1 cellular context compared by ENCODE assay signal in genomic region chr11:109808569-109808968, GRCh38.
TF ChIP-seq lines count a peak whose summit lies in the region.

No MANE protein-coding gene starts in this region.

TF ChIP-seq in K562, 482 proteins besides CTCF, POLR2A, EP300 and RAD21 (continued from another document):
- TF ChIP-seq ZBTB5 (IDR thresholded peaks at IDR 0.05), result no peak
- TF ChIP-seq ARHGAP35 (IDR thresholded peaks at IDR 0.05; ENCODE audit: partially characterized antibody), result no peak
- TF ChIP-seq ESRRA (IDR thresholded peaks at IDR 0.05; ENCODE audit: borderline replicate concordance, low read depth), result no peak
- no peak for TF ChIP-seq JUN (IDR thresholded peaks at IDR 0.05; ENCODE audit: borderline replicate concordance, low read depth, low read length)
- TF ChIP-seq JUN (CRISPR knock-in tag; IDR thresholded peaks at IDR 0.05; ENCODE audit: borderline replicate concordance), result no peak
- TF ChIP-seq TEAD1 (CRISPR knock-in tag; IDR thresholded peaks at IDR 0.05), result no peak
- no peak for TF ChIP-seq TEAD4 (IDR thresholded peaks at IDR 0.05; ENCODE audit: low read length)
- no peak for TF ChIP-seq TEAD4 (CRISPR knock-in tag; IDR thresholded peaks at IDR 0.05; ENCODE audit: borderline replicate concordance)
- TF ChIP-seq FOSL1 (tag; conservative IDR thresholded peaks at IDR 0.05), result peak; percentile 39; the same call in 1 of the 2 replicates
- no peak for TF ChIP-seq MCM7 (IDR thresholded peaks at IDR 0.05)
- TF ChIP-seq NFIC (IDR thresholded peaks at IDR 0.05), result no peak
- TF ChIP-seq NELFE (IDR thresholded peaks at IDR 0.05; ENCODE audit: insufficient read depth, insufficient read length), result no peak
- TF ChIP-seq SMAD4 (CRISPR knock-in tag; conservative IDR thresholded peaks at IDR 0.05), result no peak
- TF ChIP-seq ZNF316 (IDR thresholded peaks at IDR 0.05), result peak; percentile 59
- TF ChIP-seq, protein P1, sequence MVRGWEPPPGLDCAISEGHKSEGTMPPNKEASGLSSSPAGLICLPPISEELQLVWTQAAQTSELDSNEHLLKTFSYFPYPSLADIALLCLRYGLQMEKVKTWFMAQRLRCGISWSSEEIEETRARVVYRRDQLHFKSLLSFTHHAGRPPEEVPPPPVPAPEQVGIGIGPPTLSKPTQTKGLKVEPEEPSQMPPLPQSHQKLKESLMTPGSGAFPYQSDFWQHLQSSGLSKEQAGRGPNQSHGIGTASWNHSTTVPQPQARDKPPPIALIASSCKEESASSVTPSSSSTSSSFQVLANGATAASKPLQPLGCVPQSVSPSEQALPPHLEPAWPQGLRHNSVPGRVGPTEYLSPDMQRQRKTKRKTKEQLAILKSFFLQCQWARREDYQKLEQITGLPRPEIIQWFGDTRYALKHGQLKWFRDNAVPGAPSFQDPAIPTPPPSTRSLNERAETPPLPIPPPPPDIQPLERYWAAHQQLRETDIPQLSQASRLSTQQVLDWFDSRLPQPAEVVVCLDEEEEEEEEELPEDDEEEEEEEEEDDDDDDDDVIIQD (CRISPR knock-in tag; IDR thresholded peaks at IDR 0.05), result no peak
- TF ChIP-seq EGR1 (conservative IDR thresholded peaks at IDR 0.05), result 0 out of 2 replicates have a peak, but pooled peaks have one; percentile 18
- TF ChIP-seq FOXA1 (IDR thresholded peaks at IDR 0.05; ENCODE audit: borderline replicate concordance), result no peak
- TF ChIP-seq, protein P2, sequence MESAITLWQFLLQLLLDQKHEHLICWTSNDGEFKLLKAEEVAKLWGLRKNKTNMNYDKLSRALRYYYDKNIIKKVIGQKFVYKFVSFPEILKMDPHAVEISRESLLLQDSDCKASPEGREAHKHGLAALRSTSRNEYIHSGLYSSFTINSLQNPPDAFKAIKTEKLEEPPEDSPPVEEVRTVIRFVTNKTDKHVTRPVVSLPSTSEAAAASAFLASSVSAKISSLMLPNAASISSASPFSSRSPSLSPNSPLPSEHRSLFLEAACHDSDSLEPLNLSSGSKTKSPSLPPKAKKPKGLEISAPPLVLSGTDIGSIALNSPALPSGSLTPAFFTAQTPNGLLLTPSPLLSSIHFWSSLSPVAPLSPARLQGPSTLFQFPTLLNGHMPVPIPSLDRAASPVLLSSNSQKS (CRISPR knock-in tag; IDR thresholded peaks at IDR 0.05), result no peak
- no peak for TF ChIP-seq PPARD (CRISPR knock-in tag; IDR thresholded peaks at IDR 0.05)
- TF ChIP-seq NR4A1 (CRISPR knock-in tag; IDR thresholded peaks at IDR 0.05), result no peak
- no peak for TF ChIP-seq NR4A1 (tag; IDR thresholded peaks at IDR 0.05)
- TF ChIP-seq MAFK (IDR thresholded peaks at IDR 0.05; ENCODE audit: low read length), result peak; percentile 65; the same call in 1 of the 2 replicates
- TF ChIP-seq NFE2 (IDR thresholded peaks at IDR 0.05; ENCODE audit: low read depth), result peak; percentile 84
- no peak for TF ChIP-seq NEUROD1 (IDR thresholded peaks at IDR 0.05; ENCODE audit: borderline replicate concordance, low read depth, low read length, partially characterized antibody)
- no peak for TF ChIP-seq ATF3 (IDR thresholded peaks at IDR 0.05)
- no peak for TF ChIP-seq ATF3 (CRISPR knock-in tag; conservative IDR thresholded peaks at IDR 0.05)
- TF ChIP-seq SPI1 (IDR thresholded peaks at IDR 0.05; ENCODE audit: borderline replicate concordance, low read depth, low read length), result no peak
- TF ChIP-seq CHCHD3 (CRISPR knock-in tag; IDR thresholded peaks at IDR 0.05), result no peak
- no peak for TF ChIP-seq U2AF2 (optimal IDR thresholded peaks at IDR 0.05; ENCODE audit: low read depth, low read length)
- TF ChIP-seq SREBF2 (CRISPR knock-in tag; IDR thresholded peaks at IDR 0.05), result no peak
- TF ChIP-seq, protein P3, sequence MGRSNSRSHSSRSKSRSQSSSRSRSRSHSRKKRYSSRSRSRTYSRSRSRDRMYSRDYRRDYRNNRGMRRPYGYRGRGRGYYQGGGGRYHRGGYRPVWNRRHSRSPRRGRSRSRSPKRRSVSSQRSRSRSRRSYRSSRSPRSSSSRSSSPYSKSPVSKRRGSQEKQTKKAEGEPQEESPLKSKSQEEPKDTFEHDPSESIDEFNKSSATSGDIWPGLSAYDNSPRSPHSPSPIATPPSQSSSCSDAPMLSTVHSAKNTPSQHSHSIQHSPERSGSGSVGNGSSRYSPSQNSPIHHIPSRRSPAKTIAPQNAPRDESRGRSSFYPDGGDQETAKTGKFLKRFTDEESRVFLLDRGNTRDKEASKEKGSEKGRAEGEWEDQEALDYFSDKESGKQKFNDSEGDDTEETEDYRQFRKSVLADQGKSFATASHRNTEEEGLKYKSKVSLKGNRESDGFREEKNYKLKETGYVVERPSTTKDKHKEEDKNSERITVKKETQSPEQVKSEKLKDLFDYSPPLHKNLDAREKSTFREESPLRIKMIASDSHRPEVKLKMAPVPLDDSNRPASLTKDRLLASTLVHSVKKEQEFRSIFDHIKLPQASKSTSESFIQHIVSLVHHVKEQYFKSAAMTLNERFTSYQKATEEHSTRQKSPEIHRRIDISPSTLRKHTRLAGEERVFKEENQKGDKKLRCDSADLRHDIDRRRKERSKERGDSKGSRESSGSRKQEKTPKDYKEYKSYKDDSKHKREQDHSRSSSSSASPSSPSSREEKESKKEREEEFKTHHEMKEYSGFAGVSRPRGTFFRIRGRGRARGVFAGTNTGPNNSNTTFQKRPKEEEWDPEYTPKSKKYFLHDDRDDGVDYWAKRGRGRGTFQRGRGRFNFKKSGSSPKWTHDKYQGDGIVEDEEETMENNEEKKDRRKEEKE (IDR thresholded peaks at IDR 0.05; ENCODE audit: borderline replicate concordance in 1 of 2, control insufficient read depth in 1 of 2, low read depth in 2 of 2, low read length in 1 of 2), result no peak
- TF ChIP-seq GABPB2 (CRISPR knock-in tag; conservative IDR thresholded peaks at IDR 0.05), result no peak
- TF ChIP-seq USF1 (CRISPR knock-in tag; IDR thresholded peaks at IDR 0.05), result no peak
- TF ChIP-seq ZNF124 (CRISPR knock-in tag; IDR thresholded peaks at IDR 0.05), result no peak
- no peak for TF ChIP-seq CREB1 (IDR thresholded peaks at IDR 0.05)
- TF ChIP-seq CREB1 (CRISPR knock-in tag; IDR thresholded peaks at IDR 0.05), result no peak
- TF ChIP-seq ZNF511 (CRISPR knock-in tag; IDR thresholded peaks at IDR 0.05), result no peak
- no peak for TF ChIP-seq CEBPG (CRISPR knock-in tag; IDR thresholded peaks at IDR 0.05)
- TF ChIP-seq CEBPG (tag; conservative IDR thresholded peaks at IDR 0.05 in 1 of 2, IDR thresholded peaks at IDR 0.05 in 1 of 2), result 0 out of 4 replicates have a peak, but pooled peaks of 1 of the 2 experiments have one; percentile 16
- TF ChIP-seq SRSF1 (IDR thresholded peaks at IDR 0.05; ENCODE audit: low read depth, low read length), result no peak
- TF ChIP-seq SP2 (IDR thresholded peaks at IDR 0.05; ENCODE audit: extremely low read depth, low read depth, low read length, poor library complexity, severe bottlenecking), result no peak
- no peak for TF ChIP-seq FOXM1 (IDR thresholded peaks at IDR 0.05; ENCODE audit: low read depth)
- no peak for TF ChIP-seq FOXM1 (CRISPR knock-in tag; IDR thresholded peaks at IDR 0.05; ENCODE audit: low read depth)
- TF ChIP-seq CSDE1 (IDR thresholded peaks at IDR 0.05), result no peak
- no peak for TF ChIP-seq CTCFL (IDR thresholded peaks at IDR 0.05; ENCODE audit: borderline replicate concordance, insufficient read depth, low read depth, low read length, poor library complexity, severe bottlenecking)
- TF ChIP-seq C11orf30 (IDR thresholded peaks at IDR 0.05; ENCODE audit: low read depth), result peak; percentile 53; the same call in 1 of the 2 replicates
- no peak for TF ChIP-seq HOXB6 (CRISPR knock-in tag; IDR thresholded peaks at IDR 0.05; ENCODE audit: borderline replicate concordance)
- no peak for TF ChIP-seq KDM5B (IDR thresholded peaks at IDR 0.05; ENCODE audit: insufficient replicate concordance, low read depth, low read length)
- no peak for TF ChIP-seq XRCC4 (IDR thresholded peaks at IDR 0.05; ENCODE audit: extremely low read depth, insufficient read depth, insufficient read length)
- no peak for TF ChIP-seq POLR2B (IDR thresholded peaks at IDR 0.05; ENCODE audit: low read depth, partially characterized antibody)
- peak; percentile 84 for TF ChIP-seq MAFG (tag; conservative IDR thresholded peaks at IDR 0.05)
- TF ChIP-seq RBM14 (IDR thresholded peaks at IDR 0.05; ENCODE audit: borderline replicate concordance, insufficient read depth, low read depth, low read length), result no peak
- TF ChIP-seq NCOA2 (IDR thresholded peaks at IDR 0.05; ENCODE audit: partially characterized antibody in 2 of 2), result no peak
- TF ChIP-seq XRCC3 (IDR thresholded peaks at IDR 0.05), result no peak
- no peak for TF ChIP-seq GABPB1 (CRISPR knock-in tag; IDR thresholded peaks at IDR 0.05)
- no peak for TF ChIP-seq DMBX1 (CRISPR knock-in tag; IDR thresholded peaks at IDR 0.05; ENCODE audit: borderline replicate concordance)
- TF ChIP-seq ZNF445 (CRISPR knock-in tag; IDR thresholded peaks at IDR 0.05; ENCODE audit: low read depth), result no peak
- peak; percentile 60; the same call in 1 of the 2 replicates for TF ChIP-seq NFE2L1 (tag; IDR thresholded peaks at IDR 0.05; ENCODE audit: borderline replicate concordance, low read depth)
- no peak for TF ChIP-seq HSF4 (CRISPR knock-in tag; IDR thresholded peaks at IDR 0.05; ENCODE audit: borderline replicate concordance)
- TF ChIP-seq BACH1 (tag; IDR thresholded peaks at IDR 0.05), result peak; percentile 49; the same call in 1 of the 2 replicates
TF ChIP-seq in K562: peak in this region for 11.
